In the genomic region with DNA sequence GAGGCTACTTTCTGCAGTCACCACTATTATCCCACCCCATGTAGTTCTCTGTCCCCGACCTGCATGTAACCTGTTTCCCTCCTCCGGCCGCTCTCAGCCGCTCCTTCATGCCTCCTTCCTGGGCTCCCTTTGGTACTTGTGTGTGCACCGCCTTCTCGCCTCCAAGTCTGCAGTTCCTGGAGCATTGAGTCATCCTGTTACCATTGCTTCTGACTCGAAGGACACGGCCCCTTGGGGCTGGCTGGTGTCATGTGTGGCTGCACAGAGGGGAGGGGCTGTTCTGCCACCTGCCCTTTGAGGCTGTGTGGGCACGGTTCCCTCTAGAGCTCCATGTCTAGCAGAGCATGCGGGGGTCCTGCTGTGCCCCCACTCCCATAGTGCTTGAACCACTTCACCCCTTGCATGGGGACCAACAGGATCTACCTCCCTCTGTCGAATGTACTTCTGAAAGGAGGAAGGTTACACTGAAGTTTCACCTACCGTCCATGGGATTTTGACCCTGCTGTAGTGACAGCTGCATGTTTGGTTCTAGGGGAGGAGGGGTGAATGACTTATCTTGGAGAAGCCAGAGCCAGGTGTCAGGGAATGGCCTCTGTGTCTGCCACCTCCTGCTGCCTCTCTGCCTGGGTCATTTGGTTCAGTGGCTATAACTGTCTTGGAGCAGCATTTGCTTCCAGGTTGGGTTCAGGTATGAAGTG, we compare ENCODE assay signal across 9 cellular contexts. TPM values are rescaled to one million over a fixed set of nuclear protein-coding genes. Genes with fewer than 3 reads are reported as not detected.
DNase-seq lines count a peak whose midpoint lies in the region; ATAC-seq, FAIRE-seq and TF ChIP-seq lines count a peak whose summit lies in the region.
"Had no signal": no experiment of that assay in that cellular context is flagged by ENCODE, and none has a peak within 500 bp of the region (broad histone marks: within the 10 kb centered on the region; RNA-seq: fewer than 3 reads in every experiment).

No MANE protein-coding gene starts in this region.

- peak overlapping the region in 2 of 3 experiments; percentile 21 to 32 for H3K4me3 ChIP-seq in keratinocyte (ENCODE audit: control insufficient read depth in 2 of 3, extremely low read depth in 1 of 3, insufficient read depth in 2 of 3, low read depth in 1 of 3, low read length in 3 of 3)
- H3K4me3 ChIP-seq: ovary had no signal

- DNase-seq in DMS79 (lab: John Stamatoyannopoulos, UW) (peak; percentile 84), NCI-H524 (lab: John Stamatoyannopoulos, UW) (peak; percentile 94 to 95), keratinocyte (ENCODE audit: low read depth, low spot score) (no peak), OCI-M2 (lab: John Stamatoyannopoulos, UW; ENCODE audit: unreplicated experiment) (no peak), HuH-7 (ENCODE audit: low spot score) (no peak)
- DNase-seq in activated T-cell treated with anti-CD3 and anti-CD28 coated beads, Interleukin-2, amount 50 U/mL, for 72 hours: peak; percentile 77 to 79
- DNase-seq in stimulated activated CD8-positive, alpha-beta memory T cell treated with anti-CD3 and anti-CD28 coated beads, Interleukin-4, amount 100 ng/mL, for 48 hours: peak; percentile 76

- peaks cover 53% of the 10 kb centered on the region for H3K4me1 ChIP-seq in keratinocyte (ENCODE audit: control insufficient read depth, extremely low read depth, insufficient read depth, low read length)

- no peak overlapping the region for H2AFZ ChIP-seq in keratinocyte (ENCODE audit: control insufficient read depth, low read length)

- no peaks in the 10 kb centered on the region for H3K9me3 ChIP-seq in keratinocyte (ENCODE audit: control insufficient read depth, low read depth, low read length)
- H3K9me3 ChIP-seq: ovary had no signal

- peak overlapping the region; percentile 47 for H3K27ac Mint-ChIP-seq in activated T-cell treated with anti-CD3 and anti-CD28 coated beads, Interleukin-2, amount 50 U/mL, for 72 hours

- ATAC-seq in GM21786 (IDR thresholded peaks at IDR 0.05; ENCODE audit: unreplicated experiment): peak; percentile 58
- peak; percentile 81 to 84 for ATAC-seq in activated T-cell treated with anti-CD3 and anti-CD28 coated beads, Interleukin-2, amount 50 U/mL, for 72 hours (replicated peaks in 1 of 2)

- H3K27ac ChIP-seq in keratinocyte (ENCODE audit: control insufficient read depth, insufficient read depth, low read length): peak overlapping the region; percentile 59
- H3K27ac ChIP-seq: ovary had no signal

- H3K79me2 ChIP-seq in keratinocyte (ENCODE audit: control insufficient read depth, insufficient read depth, low read length): peaks cover 91% of the 10 kb centered on the region

- peak overlapping the region; percentile 78 for H3K4me2 ChIP-seq in keratinocyte (ENCODE audit: control insufficient read depth, extremely low read depth, insufficient read depth, low read depth, low read length)

- no peaks in the 10 kb centered on the region for H3K27me3 ChIP-seq in keratinocyte (ENCODE audit: control insufficient read depth, extremely low read depth, insufficient read depth, low read length)
- H3K27me3 ChIP-seq: ovary had no signal

- peaks cover 100% of the 10 kb centered on the region for H3K4me1 Mint-ChIP-seq in activated T-cell treated with anti-CD3 and anti-CD28 coated beads, Interleukin-2, amount 50 U/mL, for 72 hours (ENCODE audit: low read depth)

- no peak overlapping the region for H3K9ac ChIP-seq in keratinocyte (ENCODE audit: control insufficient read depth, extremely low read depth, insufficient read depth, low read length)

- H3K36me3 Mint-ChIP-seq in activated T-cell treated with anti-CD3 and anti-CD28 coated beads, Interleukin-2, amount 50 U/mL, for 72 hours (ENCODE audit: insufficient read depth in 2 of 2): no peaks in the 10 kb centered on the region

- no peak for TF ChIP-seq CTCF in keratinocyte (optimal IDR thresholded peaks at IDR 0.05 in 1 of 3, IDR thresholded peaks at IDR 0.05 in 1 of 3, conservative IDR thresholded peaks at IDR 0.05 in 1 of 3; ENCODE audit: extremely low read depth in 1 of 3, insufficient read depth in 2 of 3, low read length in 3 of 3)

- peaks cover 0 to 4% of the 10 kb centered on the region in 2 experiments for H3K36me3 ChIP-seq in keratinocyte (ENCODE audit: control insufficient read depth in 2 of 2, extremely low read depth in 1 of 2, insufficient read depth in 2 of 2, low read length in 2 of 2)
- H3K36me3 ChIP-seq: ovary had no signal

- H3K9me1 ChIP-seq in keratinocyte (ENCODE audit: control insufficient read depth, extremely low read depth, insufficient read depth, low read length): peaks cover 3% of the 10 kb centered on the region

- dilution Hi-C loops in keratinocyte (cut with MboI; ENCODE audit: extremely low pct_ligation_motif_present, low sequenced_read_pairs): no loop called here

- no peaks in the 10 kb centered on the region for H3K9me3 Mint-ChIP-seq in activated T-cell treated with anti-CD3 and anti-CD28 coated beads, Interleukin-2, amount 50 U/mL, for 72 hours

- H3K27me3 Mint-ChIP-seq in activated T-cell treated with anti-CD3 and anti-CD28 coated beads, Interleukin-2, amount 50 U/mL, for 72 hours (ENCODE audit: low read depth): no peaks in the 10 kb centered on the region

- FAIRE-seq in keratinocyte (lab: Jason Lieb, UNC): peak; percentile 52

- peak overlapping the region; percentile 71 to 90 for H3K4me3 Mint-ChIP-seq in activated T-cell treated with anti-CD3 and anti-CD28 coated beads, Interleukin-2, amount 50 U/mL, for 72 hours

- H4K20me1 ChIP-seq in keratinocyte (ENCODE audit: control insufficient read depth, extremely low read depth, insufficient read depth, low read length): peaks cover 5% of the 10 kb centered on the region

RNA-seq across cellular contexts. Expression of a gene that starts 39.6 kb away (rescaled TPM):
- total RNA-seq in activated T-cell treated with anti-CD3 and anti-CD28 coated beads, Interleukin-2, amount 50 U/mL, for 72 hours: 10 to 100 TPM; 40.3 to 50.0 TPM
- polyA plus RNA-seq in keratinocyte: 25.8 to 43.0 TPM (median 30.3 TPM) in 3 replicates
- polyA plus RNA-seq in keratinocyte (2011; ENCODE audit: low read depth): 30.9 TPM
- 30.9 and 75.3 TPM in 2 replicates for polyA plus RNA-seq in keratinocyte (2011; cell fraction: cytosol; rRNA removed)
- polyA plus RNA-seq in keratinocyte (2011; cell fraction: nucleus; rRNA removed): 62.7 and 87.1 TPM in 2 replicates
- polyA plus RNA-seq in keratinocyte (2012; ENCODE audit: low replicate concordance): 38.4 and 56.2 TPM in 2 replicates
- polyA minus RNA-seq in keratinocyte: 84.1 to 263 TPM (median 98.7 TPM) in 3 replicates
- 122 TPM for polyA minus RNA-seq in keratinocyte (2011; cell fraction: cytosol; rRNA and poly(A)+ RNA removed)
- 65.2 and 71.2 TPM in 2 replicates for polyA minus RNA-seq in keratinocyte (2011; cell fraction: nucleus; rRNA and poly(A)+ RNA removed)

Comparison
In these comparisons a context has a peak if more than half of its experiments do, and no peak if none do; other contexts are left out.
1. DNase-seq: peak in DMS79 (single experiment), NCI-H524 (2 of 2), activated T-cell treated with anti-CD3 and anti-CD28 coated beads, Interleukin-2, amount 50 U/mL, for 72 hours (2 of 2) and stimulated activated CD8-positive, alpha-beta memory T cell treated with anti-CD3 and anti-CD28 coated beads, Interleukin-4, amount 100 ng/mL, for 48 hours (single experiment); none in keratinocyte (single experiment), OCI-M2 (single experiment) and HuH-7 (single experiment).